1 cellular context compared by ENCODE assay signal in the genomic region with DNA sequence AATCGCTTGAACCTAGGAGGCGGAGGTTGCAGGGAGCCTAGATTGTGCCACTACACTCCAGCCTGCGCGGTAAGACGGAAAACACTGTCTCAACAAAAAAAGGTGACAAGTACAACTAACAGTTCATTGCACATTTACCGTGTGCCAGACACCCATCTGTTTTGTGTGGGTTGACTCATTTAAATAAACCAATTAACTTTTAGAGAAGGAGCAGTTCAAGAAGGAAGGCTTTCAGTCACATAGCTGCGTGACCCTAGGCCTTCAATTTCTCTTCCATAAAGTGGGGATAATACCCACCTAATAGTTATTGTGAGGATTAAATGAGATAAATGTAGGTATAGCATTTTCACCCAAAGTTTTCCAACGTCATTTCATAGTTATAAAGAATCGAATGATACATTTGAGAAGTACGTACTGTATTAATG.
TF ChIP-seq lines count a peak whose summit lies in the region.

No MANE protein-coding gene starts in this region.

TF ChIP-seq in HepG2, 621 proteins besides CTCF, POLR2A, EP300 and RAD21 (continued from another document):
- TF ChIP-seq, protein P1, sequence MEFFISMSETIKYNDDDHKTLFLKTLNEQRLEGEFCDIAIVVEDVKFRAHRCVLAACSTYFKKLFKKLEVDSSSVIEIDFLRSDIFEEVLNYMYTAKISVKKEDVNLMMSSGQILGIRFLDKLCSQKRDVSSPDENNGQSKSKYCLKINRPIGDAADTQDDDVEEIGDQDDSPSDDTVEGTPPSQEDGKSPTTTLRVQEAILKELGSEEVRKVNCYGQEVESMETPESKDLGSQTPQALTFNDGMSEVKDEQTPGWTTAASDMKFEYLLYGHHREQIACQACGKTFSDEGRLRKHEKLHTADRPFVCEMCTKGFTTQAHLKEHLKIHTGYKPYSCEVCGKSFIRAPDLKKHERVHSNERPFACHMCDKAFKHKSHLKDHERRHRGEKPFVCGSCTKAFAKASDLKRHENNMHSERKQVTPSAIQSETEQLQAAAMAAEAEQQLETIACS (CRISPR knock-in tag; IDR thresholded peaks at IDR 0.05) = no peak
- no peak for TF ChIP-seq ZNF24 (IDR thresholded peaks at IDR 0.05)
- no peak for TF ChIP-seq ZNF549 (CRISPR knock-in tag; IDR thresholded peaks at IDR 0.05)
- TF ChIP-seq CAMTA2 (CRISPR knock-in tag; IDR thresholded peaks at IDR 0.05; ENCODE audit: borderline replicate concordance) = no peak
- no peak for TF ChIP-seq ZMYM2 (CRISPR knock-in tag; IDR thresholded peaks at IDR 0.05)
- no peak for TF ChIP-seq ZFAT (CRISPR knock-in tag; conservative IDR thresholded peaks at IDR 0.05)
TF ChIP-seq in HepG2: peak in this region for 6.
